2 cellular contexts compared by ENCODE assay signal in the genomic region with DNA sequence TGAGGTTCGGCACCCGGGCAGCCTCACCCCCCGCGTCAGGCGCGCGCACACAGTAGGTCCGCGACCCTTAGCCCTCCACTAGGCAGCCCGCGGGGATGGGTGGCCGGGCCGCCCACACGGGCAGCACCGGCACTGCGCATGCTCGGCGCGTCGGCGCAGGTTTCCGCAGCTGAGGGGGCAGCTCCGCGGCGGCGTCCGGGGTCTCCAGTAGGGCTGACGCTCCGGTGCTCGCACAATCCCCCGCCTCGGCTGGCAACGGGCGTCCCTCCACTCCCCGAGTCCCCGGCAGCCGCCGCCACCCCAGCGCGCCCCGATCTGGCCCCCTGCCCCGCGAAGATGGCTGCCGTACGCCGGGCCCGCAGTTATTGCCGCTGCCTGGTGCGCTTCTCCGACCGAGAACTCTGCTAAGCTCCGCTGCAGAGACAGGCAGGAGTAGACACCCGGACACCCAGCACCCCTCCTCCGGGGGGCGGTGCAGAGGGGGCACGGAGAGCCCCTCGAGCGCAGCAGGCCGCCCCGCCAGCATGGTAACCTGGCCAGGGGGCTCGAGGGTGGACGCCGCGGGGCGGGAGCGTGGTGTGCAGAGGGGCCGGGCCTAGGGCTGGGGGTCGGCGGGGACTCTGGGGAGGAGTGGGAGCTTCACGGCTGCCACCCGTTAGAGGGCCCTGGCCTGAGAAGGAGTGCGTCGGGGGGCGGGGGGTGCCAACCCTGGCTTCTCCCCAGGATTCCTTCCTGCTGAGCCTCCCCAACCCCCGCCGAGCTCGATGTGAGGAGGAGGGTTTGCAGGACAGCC.
TF ChIP-seq lines count a peak whose summit lies in the region.

A gene (plus strand): TSS at position 139 of the 793 bp plus-strand sequence. CDS start 386 bp downstream, at position 525.

TF ChIP-seq in GM23338, 12 proteins besides CTCF, POLR2A, EP300 and RAD21 (continued from another document):
- TF ChIP-seq, protein P1, sequence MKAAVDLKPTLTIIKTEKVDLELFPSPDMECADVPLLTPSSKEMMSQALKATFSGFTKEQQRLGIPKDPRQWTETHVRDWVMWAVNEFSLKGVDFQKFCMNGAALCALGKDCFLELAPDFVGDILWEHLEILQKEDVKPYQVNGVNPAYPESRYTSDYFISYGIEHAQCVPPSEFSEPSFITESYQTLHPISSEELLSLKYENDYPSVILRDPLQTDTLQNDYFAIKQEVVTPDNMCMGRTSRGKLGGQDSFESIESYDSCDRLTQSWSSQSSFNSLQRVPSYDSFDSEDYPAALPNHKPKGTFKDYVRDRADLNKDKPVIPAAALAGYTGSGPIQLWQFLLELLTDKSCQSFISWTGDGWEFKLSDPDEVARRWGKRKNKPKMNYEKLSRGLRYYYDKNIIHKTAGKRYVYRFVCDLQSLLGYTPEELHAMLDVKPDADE (IDR thresholded peaks at IDR 0.05), result no peak
- TF ChIP-seq EZH2phosphoT487 (IDR thresholded peaks at IDR 0.05; ENCODE audit: unreplicated experiment), result no peak
- TF ChIP-seq ZNF331 (CRISPR knock-in tag; IDR thresholded peaks at IDR 0.05; ENCODE audit: low read depth), result no peak
- no peak for TF ChIP-seq JUNB (IDR thresholded peaks at IDR 0.05; ENCODE audit: unreplicated experiment)
- TF ChIP-seq POLR2AphosphoS5 (IDR thresholded peaks at IDR 0.05; ENCODE audit: low read depth), result peak; percentile 84
- TF ChIP-seq, protein P2, sequence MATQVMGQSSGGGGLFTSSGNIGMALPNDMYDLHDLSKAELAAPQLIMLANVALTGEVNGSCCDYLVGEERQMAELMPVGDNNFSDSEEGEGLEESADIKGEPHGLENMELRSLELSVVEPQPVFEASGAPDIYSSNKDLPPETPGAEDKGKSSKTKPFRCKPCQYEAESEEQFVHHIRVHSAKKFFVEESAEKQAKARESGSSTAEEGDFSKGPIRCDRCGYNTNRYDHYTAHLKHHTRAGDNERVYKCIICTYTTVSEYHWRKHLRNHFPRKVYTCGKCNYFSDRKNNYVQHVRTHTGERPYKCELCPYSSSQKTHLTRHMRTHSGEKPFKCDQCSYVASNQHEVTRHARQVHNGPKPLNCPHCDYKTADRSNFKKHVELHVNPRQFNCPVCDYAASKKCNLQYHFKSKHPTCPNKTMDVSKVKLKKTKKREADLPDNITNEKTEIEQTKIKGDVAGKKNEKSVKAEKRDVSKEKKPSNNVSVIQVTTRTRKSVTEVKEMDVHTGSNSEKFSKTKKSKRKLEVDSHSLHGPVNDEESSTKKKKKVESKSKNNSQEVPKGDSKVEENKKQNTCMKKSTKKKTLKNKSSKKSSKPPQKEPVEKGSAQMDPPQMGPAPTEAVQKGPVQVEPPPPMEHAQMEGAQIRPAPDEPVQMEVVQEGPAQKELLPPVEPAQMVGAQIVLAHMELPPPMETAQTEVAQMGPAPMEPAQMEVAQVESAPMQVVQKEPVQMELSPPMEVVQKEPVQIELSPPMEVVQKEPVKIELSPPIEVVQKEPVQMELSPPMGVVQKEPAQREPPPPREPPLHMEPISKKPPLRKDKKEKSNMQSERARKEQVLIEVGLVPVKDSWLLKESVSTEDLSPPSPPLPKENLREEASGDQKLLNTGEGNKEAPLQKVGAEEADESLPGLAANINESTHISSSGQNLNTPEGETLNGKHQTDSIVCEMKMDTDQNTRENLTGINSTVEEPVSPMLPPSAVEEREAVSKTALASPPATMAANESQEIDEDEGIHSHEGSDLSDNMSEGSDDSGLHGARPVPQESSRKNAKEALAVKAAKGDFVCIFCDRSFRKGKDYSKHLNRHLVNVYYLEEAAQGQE (IDR thresholded peaks at IDR 0.05; ENCODE audit: unreplicated experiment), result no peak

TF ChIP-seq in GM12878, 131 proteins besides CTCF, POLR2A, EP300 and RAD21 (continued from another document):
- TF ChIP-seq, protein P3, sequence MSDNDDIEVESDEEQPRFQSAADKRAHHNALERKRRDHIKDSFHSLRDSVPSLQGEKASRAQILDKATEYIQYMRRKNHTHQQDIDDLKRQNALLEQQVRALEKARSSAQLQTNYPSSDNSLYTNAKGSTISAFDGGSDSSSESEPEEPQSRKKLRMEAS (IDR thresholded peaks at IDR 0.05; ENCODE audit: low read depth, low read length), result peak; percentile 10
- TF ChIP-seq BMI1 (IDR thresholded peaks at IDR 0.05; ENCODE audit: borderline replicate concordance), result no peak
- 0 out of 2 replicates have a peak, but pooled peaks have one; percentile 41 for TF ChIP-seq CREB1 (IDR thresholded peaks at IDR 0.05; ENCODE audit: low read depth)
- peak; percentile 92 for TF ChIP-seq ZNF217 (IDR thresholded peaks at IDR 0.05)
- TF ChIP-seq, protein P4, sequence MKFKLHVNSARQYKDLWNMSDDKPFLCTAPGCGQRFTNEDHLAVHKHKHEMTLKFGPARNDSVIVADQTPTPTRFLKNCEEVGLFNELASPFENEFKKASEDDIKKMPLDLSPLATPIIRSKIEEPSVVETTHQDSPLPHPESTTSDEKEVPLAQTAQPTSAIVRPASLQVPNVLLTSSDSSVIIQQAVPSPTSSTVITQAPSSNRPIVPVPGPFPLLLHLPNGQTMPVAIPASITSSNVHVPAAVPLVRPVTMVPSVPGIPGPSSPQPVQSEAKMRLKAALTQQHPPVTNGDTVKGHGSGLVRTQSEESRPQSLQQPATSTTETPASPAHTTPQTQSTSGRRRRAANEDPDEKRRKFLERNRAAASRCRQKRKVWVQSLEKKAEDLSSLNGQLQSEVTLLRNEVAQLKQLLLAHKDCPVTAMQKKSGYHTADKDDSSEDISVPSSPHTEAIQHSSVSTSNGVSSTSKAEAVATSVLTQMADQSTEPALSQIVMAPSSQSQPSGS (IDR thresholded peaks at IDR 0.05; ENCODE audit: low read length), result no peak
- peak; percentile 93 for TF ChIP-seq YY1 (IDR thresholded peaks at IDR 0.05; ENCODE audit: low read depth, low read length)
- 0 out of 2 replicates have a peak, but pooled peaks have one; percentile 58 for TF ChIP-seq NBN (IDR thresholded peaks at IDR 0.05)
- TF ChIP-seq, protein P5, sequence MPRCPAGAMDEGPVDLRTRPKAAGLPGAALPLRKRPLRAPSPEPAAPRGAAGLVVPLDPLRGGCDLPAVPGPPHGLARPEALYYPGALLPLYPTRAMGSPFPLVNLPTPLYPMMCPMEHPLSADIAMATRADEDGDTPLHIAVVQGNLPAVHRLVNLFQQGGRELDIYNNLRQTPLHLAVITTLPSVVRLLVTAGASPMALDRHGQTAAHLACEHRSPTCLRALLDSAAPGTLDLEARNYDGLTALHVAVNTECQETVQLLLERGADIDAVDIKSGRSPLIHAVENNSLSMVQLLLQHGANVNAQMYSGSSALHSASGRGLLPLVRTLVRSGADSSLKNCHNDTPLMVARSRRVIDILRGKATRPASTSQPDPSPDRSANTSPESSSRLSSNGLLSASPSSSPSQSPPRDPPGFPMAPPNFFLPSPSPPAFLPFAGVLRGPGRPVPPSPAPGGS (IDR thresholded peaks at IDR 0.05; ENCODE audit: borderline replicate concordance, insufficient read depth, low read depth, low read length, poor library complexity, severe bottlenecking), result peak; percentile 10
- TF ChIP-seq, protein P6, sequence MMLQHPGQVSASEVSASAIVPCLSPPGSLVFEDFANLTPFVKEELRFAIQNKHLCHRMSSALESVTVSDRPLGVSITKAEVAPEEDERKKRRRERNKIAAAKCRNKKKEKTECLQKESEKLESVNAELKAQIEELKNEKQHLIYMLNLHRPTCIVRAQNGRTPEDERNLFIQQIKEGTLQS (IDR thresholded peaks at IDR 0.05; ENCODE audit: borderline replicate concordance, extremely low read depth, low read depth, low read length), result no peak
- TF ChIP-seq HDAC6 (IDR thresholded peaks at IDR 0.05; ENCODE audit: unreplicated experiment), result no peak
- TF ChIP-seq CHD2 (IDR thresholded peaks at IDR 0.05; ENCODE audit: borderline replicate concordance, low read depth, low read length), result no peak
- peak; percentile 55; the same call in 1 of the 2 replicates for TF ChIP-seq POLR2AphosphoS2 (IDR thresholded peaks at IDR 0.05; ENCODE audit: low read depth, low read length)
- no peak for TF ChIP-seq RELA (IDR thresholded peaks at IDR 0.05; ENCODE audit: borderline replicate concordance, partially characterized antibody)
- no peak; the same call in 1 of the 2 replicates for TF ChIP-seq TAF1 (IDR thresholded peaks at IDR 0.05; ENCODE audit: borderline replicate concordance, low read depth, low read length)
- TF ChIP-seq, protein P7, sequence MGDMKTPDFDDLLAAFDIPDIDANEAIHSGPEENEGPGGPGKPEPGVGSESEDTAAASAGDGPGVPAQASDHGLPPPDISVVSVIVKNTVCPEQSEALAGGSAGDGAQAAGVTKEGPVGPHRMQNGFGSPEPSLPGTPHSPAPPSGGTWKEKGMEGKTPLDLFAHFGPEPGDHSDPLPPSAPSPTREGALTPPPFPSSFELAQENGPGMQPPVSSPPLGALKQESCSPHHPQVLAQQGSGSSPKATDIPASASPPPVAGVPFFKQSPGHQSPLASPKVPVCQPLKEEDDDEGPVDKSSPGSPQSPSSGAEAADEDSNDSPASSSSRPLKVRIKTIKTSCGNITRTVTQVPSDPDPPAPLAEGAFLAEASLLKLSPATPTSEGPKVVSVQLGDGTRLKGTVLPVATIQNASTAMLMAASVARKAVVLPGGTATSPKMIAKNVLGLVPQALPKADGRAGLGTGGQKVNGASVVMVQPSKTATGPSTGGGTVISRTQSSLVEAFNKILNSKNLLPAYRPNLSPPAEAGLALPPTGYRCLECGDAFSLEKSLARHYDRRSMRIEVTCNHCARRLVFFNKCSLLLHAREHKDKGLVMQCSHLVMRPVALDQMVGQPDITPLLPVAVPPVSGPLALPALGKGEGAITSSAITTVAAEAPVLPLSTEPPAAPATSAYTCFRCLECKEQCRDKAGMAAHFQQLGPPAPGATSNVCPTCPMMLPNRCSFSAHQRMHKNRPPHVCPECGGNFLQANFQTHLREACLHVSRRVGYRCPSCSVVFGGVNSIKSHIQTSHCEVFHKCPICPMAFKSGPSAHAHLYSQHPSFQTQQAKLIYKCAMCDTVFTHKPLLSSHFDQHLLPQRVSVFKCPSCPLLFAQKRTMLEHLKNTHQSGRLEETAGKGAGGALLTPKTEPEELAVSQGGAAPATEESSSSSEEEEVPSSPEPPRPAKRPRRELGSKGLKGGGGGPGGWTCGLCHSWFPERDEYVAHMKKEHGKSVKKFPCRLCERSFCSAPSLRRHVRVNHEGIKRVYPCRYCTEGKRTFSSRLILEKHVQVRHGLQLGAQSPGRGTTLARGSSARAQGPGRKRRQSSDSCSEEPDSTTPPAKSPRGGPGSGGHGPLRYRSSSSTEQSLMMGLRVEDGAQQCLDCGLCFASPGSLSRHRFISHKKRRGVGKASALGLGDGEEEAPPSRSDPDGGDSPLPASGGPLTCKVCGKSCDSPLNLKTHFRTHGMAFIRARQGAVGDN (IDR thresholded peaks at IDR 0.05), result peak; percentile 56; the same call in 1 of the 2 replicates
- TF ChIP-seq BACH1 (IDR thresholded peaks at IDR 0.05; ENCODE audit: borderline replicate concordance), result peak; percentile 63; the same call in 1 of the 2 replicates
- TF ChIP-seq IKZF1 (conservative IDR thresholded peaks at IDR 0.05), result peak; percentile 79
- peak; percentile 95; the same call in 1 of the 2 replicates for TF ChIP-seq ASH2L (IDR thresholded peaks at IDR 0.05; ENCODE audit: borderline replicate concordance, low read depth)
- TF ChIP-seq BCL11A (IDR thresholded peaks at IDR 0.05; ENCODE audit: low read depth, low read length), result no peak
- peak; percentile 86; the same call in 1 of the 2 replicates for TF ChIP-seq GATAD2B (conservative IDR thresholded peaks at IDR 0.05; ENCODE audit: low read depth)
- TF ChIP-seq SMARCA5 (IDR thresholded peaks at IDR 0.05), result peak; percentile 82; the same call in 1 of the 2 replicates
- 0 out of 2 replicates have a peak, but pooled peaks have one; percentile 63 for TF ChIP-seq LARP7 (IDR thresholded peaks at IDR 0.05)
- TF ChIP-seq BHLHE40 (IDR thresholded peaks at IDR 0.05; ENCODE audit: borderline replicate concordance in 1 of 2, low read depth in 2 of 2, low read length in 1 of 2), result peak in 1 of 2 experiments; percentile 34; a peak in 1 of 4 replicates
- TF ChIP-seq EGR1 (IDR thresholded peaks at IDR 0.05; ENCODE audit: borderline replicate concordance in 1 of 2, low read depth in 2 of 2, low read length in 2 of 2), result peak in 1 of 2 experiments; percentile 82; a peak in 2 of 3 replicates
- TF ChIP-seq NR2F1 (conservative IDR thresholded peaks at IDR 0.05), result peak; percentile 78
- no peak for TF ChIP-seq IRF4 (IDR thresholded peaks at IDR 0.05; ENCODE audit: low read depth, low read length)
- TF ChIP-seq, protein P8, sequence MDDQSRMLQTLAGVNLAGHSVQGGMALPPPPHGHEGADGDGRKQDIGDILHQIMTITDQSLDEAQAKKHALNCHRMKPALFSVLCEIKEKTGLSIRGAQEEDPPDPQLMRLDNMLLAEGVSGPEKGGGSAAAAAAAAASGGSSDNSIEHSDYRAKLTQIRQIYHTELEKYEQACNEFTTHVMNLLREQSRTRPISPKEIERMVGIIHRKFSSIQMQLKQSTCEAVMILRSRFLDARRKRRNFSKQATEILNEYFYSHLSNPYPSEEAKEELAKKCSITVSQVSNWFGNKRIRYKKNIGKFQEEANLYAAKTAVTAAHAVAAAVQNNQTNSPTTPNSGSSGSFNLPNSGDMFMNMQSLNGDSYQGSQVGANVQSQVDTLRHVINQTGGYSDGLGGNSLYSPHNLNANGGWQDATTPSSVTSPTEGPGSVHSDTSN (IDR thresholded peaks at IDR 0.05; ENCODE audit: insufficient replicate concordance, low read depth, low read length), result no peak
- TF ChIP-seq ZNF207 (IDR thresholded peaks at IDR 0.05; ENCODE audit: borderline replicate concordance), result peak; percentile 43; the same call in 1 of the 2 replicates
- no peak for TF ChIP-seq EED (IDR thresholded peaks at IDR 0.05; ENCODE audit: low read depth)
- TF ChIP-seq DPF2 (IDR thresholded peaks at IDR 0.05), result peak; percentile 100
- 0 out of 2 replicates have a peak, but pooled peaks have one; percentile 14 for TF ChIP-seq TCF3 (IDR thresholded peaks at IDR 0.05; ENCODE audit: borderline replicate concordance, insufficient read depth, low read depth, low read length)
- TF ChIP-seq, protein P9, sequence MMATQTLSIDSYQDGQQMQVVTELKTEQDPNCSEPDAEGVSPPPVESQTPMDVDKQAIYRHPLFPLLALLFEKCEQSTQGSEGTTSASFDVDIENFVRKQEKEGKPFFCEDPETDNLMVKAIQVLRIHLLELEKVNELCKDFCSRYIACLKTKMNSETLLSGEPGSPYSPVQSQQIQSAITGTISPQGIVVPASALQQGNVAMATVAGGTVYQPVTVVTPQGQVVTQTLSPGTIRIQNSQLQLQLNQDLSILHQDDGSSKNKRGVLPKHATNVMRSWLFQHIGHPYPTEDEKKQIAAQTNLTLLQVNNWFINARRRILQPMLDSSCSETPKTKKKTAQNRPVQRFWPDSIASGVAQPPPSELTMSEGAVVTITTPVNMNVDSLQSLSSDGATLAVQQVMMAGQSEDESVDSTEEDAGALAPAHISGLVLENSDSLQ (IDR thresholded peaks at IDR 0.05), result no peak
- no peak for TF ChIP-seq ZNF274 (IDR thresholded peaks at IDR 0.05; ENCODE audit: insufficient read depth, insufficient read length)
- no peak for TF ChIP-seq NR2C1 (IDR thresholded peaks at IDR 0.05)
- peak; percentile 53; the same call in 1 of the 2 replicates for TF ChIP-seq RBBP5 (conservative IDR thresholded peaks at IDR 0.05)
- peak; percentile 75 for TF ChIP-seq NRF1 (conservative IDR thresholded peaks at IDR 0.05; ENCODE audit: low read depth, low read length)
TF ChIP-seq in GM12878: peak in this region for 23.
